ENCODE assay signal across 1 cellular context in the genomic region with DNA sequence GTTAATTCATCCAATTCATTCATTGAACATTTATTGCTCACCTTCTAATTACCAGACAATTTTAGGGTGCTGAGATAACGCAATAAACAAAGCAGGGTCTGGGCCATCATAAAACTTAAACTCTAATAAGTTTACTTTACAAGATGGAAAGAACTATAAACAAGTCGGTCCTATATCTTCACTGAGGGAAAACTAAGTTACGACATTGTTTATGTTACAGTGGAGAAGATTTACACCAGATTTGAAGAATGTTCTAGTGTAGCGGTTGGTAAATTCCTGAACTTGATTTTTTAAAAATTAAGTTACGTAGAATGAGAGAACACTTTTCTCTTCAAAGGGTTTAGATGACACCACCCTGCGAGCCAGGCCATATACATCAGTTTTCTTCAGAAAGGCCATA.
TF ChIP-seq lines count a peak whose summit lies in the region.

No MANE protein-coding gene starts in this region.

TF ChIP-seq in WTC11, 78 proteins besides CTCF, POLR2A, EP300 and RAD21 (continued from another document):
- TF ChIP-seq, protein P1, sequence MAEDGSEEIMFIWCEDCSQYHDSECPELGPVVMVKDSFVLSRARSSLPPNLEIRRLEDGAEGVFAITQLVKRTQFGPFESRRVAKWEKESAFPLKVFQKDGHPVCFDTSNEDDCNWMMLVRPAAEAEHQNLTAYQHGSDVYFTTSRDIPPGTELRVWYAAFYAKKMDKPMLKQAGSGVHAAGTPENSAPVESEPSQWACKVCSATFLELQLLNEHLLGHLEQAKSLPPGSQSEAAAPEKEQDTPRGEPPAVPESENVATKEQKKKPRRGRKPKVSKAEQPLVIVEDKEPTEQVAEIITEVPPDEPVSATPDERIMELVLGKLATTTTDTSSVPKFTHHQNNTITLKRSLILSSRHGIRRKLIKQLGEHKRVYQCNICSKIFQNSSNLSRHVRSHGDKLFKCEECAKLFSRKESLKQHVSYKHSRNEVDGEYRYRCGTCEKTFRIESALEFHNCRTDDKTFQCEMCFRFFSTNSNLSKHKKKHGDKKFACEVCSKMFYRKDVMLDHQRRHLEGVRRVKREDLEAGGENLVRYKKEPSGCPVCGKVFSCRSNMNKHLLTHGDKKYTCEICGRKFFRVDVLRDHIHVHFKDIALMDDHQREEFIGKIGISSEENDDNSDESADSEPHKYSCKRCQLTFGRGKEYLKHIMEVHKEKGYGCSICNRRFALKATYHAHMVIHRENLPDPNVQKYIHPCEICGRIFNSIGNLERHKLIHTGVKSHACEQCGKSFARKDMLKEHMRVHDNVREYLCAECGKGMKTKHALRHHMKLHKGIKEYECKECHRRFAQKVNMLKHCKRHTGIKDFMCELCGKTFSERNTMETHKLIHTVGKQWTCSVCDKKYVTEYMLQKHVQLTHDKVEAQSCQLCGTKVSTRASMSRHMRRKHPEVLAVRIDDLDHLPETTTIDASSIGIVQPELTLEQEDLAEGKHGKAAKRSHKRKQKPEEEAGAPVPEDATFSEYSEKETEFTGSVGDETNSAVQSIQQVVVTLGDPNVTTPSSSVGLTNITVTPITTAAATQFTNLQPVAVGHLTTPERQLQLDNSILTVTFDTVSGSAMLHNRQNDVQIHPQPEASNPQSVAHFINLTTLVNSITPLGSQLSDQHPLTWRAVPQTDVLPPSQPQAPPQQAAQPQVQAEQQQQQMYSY (CRISPR knock-in tag; IDR thresholded peaks at IDR 0.05): no peak
- TF ChIP-seq, protein P2, sequence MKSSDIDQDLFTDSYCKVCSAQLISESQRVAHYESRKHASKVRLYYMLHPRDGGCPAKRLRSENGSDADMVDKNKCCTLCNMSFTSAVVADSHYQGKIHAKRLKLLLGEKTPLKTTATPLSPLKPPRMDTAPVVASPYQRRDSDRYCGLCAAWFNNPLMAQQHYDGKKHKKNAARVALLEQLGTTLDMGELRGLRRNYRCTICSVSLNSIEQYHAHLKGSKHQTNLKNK (CRISPR knock-in tag; IDR thresholded peaks at IDR 0.05): no peak
- TF ChIP-seq PRRX2 (CRISPR knock-in tag; IDR thresholded peaks at IDR 0.05): no peak
- no peak for TF ChIP-seq ZNF121 (CRISPR knock-in tag; IDR thresholded peaks at IDR 0.05)
- TF ChIP-seq USF1 (CRISPR knock-in tag; IDR thresholded peaks at IDR 0.05): no peak
- TF ChIP-seq MYBL2 (CRISPR knock-in tag; IDR thresholded peaks at IDR 0.05): no peak
- TF ChIP-seq ATF1 (CRISPR knock-in tag; IDR thresholded peaks at IDR 0.05): no peak
- no peak for TF ChIP-seq SMAD4 (CRISPR knock-in tag; IDR thresholded peaks at IDR 0.05)
